Comparison of ENCODE assay signal across 8 cellular contexts in genomic region chr2:197378494-197378972, GRCh38. TPM values are rescaled to one million over a fixed set of nuclear protein-coding genes. Genes with fewer than 3 reads are reported as not detected.
DNase-seq lines count a peak whose midpoint lies in the region; ATAC-seq and TF ChIP-seq lines count a peak whose summit lies in the region.

No MANE protein-coding gene starts in this region.

- no peaks in the 10 kb centered on the region for H3K36me3 ChIP-seq in SU-DHL-6 (ENCODE audit: low read length)
- H3K36me3 ChIP-seq in right atrium auricular region, result no peaks in the 10 kb centered on the region
- H3K36me3 ChIP-seq in sigmoid colon, result no peaks in the 10 kb centered on the region

- H3K27ac ChIP-seq in SU-DHL-6 (ENCODE audit: low read depth, low read length), result no peak overlapping the region
- H3K27ac ChIP-seq in right atrium auricular region, result no peak overlapping the region
- H3K27ac ChIP-seq in sigmoid colon, result no peak overlapping the region

- H3K4me1 Mint-ChIP-seq in activated naive CD8-positive, alpha-beta T cell treated with anti-CD3 and anti-CD28 coated beads, Interleukin-2, amount 50 U/mL, for 24 hours, result peaks cover 23% of the 10 kb centered on the region

- H3K9me2 ChIP-seq in SU-DHL-6 (replicated peaks; ENCODE audit: insufficient read depth, low read length), result no peaks in the 10 kb centered on the region

- H3K4me1 ChIP-seq in right atrium auricular region (peaks cover 0 to 7% of the 10 kb centered on the region in 2 donors), sigmoid colon (peaks cover 0 to 8% (median 3%) of the 10 kb centered on the region in 4 donors)

- no peak overlapping the region for H2AFZ ChIP-seq in SU-DHL-6 (ENCODE audit: low read depth, low read length, severe bottlenecking)

- peak; percentile 64 for TF ChIP-seq CTCF in GM12874 (IDR thresholded peaks at IDR 0.05; ENCODE audit: insufficient read depth, low read depth, low read length)
- TF ChIP-seq CTCF in SU-DHL-6 (IDR thresholded peaks at IDR 0.05; ENCODE audit: insufficient read depth, low read length, poor library complexity, severe bottlenecking), result peak; percentile 70
- TF ChIP-seq CTCF in right atrium auricular region (IDR thresholded peaks at IDR 0.05), result peak; percentile 38 to 82
- TF ChIP-seq CTCF in sigmoid colon (IDR thresholded peaks at IDR 0.05), result peak; percentile 54 to 71 (median 62)

- H3K9ac ChIP-seq in SU-DHL-6 (ENCODE audit: low read length), result no peak overlapping the region

- no peak for TF ChIP-seq EP300 in sigmoid colon (IDR thresholded peaks at IDR 0.05)

- TF ChIP-seq POLR2A in sigmoid colon (IDR thresholded peaks at IDR 0.05), result no peak

- H3K4me3 ChIP-seq in SU-DHL-6 (ENCODE audit: insufficient read depth, low read length, poor library complexity, severe bottlenecking) (no peak overlapping the region), right atrium auricular region (no peak overlapping the region), sigmoid colon (no peak overlapping the region)

- H4K20me1 ChIP-seq in SU-DHL-6 (ENCODE audit: low read depth, low read length), result no peaks in the 10 kb centered on the region

- 12 to 39% methylated on average over 11 of the region's 11 CpGs for WGBS in sigmoid colon, 2 donors

- H3K27me3 ChIP-seq in SU-DHL-6 (ENCODE audit: low read length), result no peaks in the 10 kb centered on the region
- no peaks in the 10 kb centered on the region for H3K27me3 ChIP-seq in right atrium auricular region
- H3K27me3 ChIP-seq in sigmoid colon, result no peaks in the 10 kb centered on the region

- no peak overlapping the region for H3K4me2 ChIP-seq in SU-DHL-6 (ENCODE audit: low read depth, low read length, poor library complexity, severe bottlenecking)

- no peaks in the 10 kb centered on the region for H3K36me3 Mint-ChIP-seq in activated naive CD8-positive, alpha-beta T cell treated with anti-CD3 and anti-CD28 coated beads, Interleukin-2, amount 50 U/mL, for 24 hours (ENCODE audit: low read depth)

- intact Hi-C loops in sigmoid colon (cut with DNase I), result loop anchor here (1.0 to 2.0 kb wide), 4 partner anchors 68 to 366 kb away; partner anchors contain the start of gene ANKRD44

- no peak overlapping the region for H3K27ac Mint-ChIP-seq in activated naive CD8-positive, alpha-beta T cell treated with anti-CD3 and anti-CD28 coated beads, Interleukin-2, amount 50 U/mL, for 24 hours

- no peaks in the 10 kb centered on the region for H3K9me3 Mint-ChIP-seq in activated naive CD8-positive, alpha-beta T cell treated with anti-CD3 and anti-CD28 coated beads, Interleukin-2, amount 50 U/mL, for 24 hours

- DNase-seq in NAMALWA (ENCODE audit: low spot score) (peak; percentile 71), right atrium auricular region (ENCODE audit: low spot score) (no peak), sigmoid colon (no peak)
- peak; percentile 68 for DNase-seq in activated naive CD8-positive, alpha-beta T cell treated with anti-CD3 and anti-CD28 coated beads, Interleukin-2, amount 50 U/mL, for 24 hours

- no peak overlapping the region for H3K4me3 Mint-ChIP-seq in activated naive CD8-positive, alpha-beta T cell treated with anti-CD3 and anti-CD28 coated beads, Interleukin-2, amount 50 U/mL, for 24 hours

- no peaks in the 10 kb centered on the region for H3K79me2 ChIP-seq in SU-DHL-6 (ENCODE audit: insufficient read depth, low read length)

- peak; percentile 51 for ATAC-seq in activated naive CD8-positive, alpha-beta T cell treated with anti-CD3 and anti-CD28 coated beads, Interleukin-2, amount 50 U/mL, for 24 hours
- no peak for ATAC-seq in HG03460 (IDR thresholded peaks at IDR 0.05; ENCODE audit: unreplicated experiment)
- no peak for ATAC-seq in GM19351 (IDR thresholded peaks at IDR 0.05; ENCODE audit: unreplicated experiment)

- no peaks in the 10 kb centered on the region for H3K27me3 Mint-ChIP-seq in activated naive CD8-positive, alpha-beta T cell treated with anti-CD3 and anti-CD28 coated beads, Interleukin-2, amount 50 U/mL, for 24 hours

- H3K9me3 ChIP-seq in SU-DHL-6 (ENCODE audit: insufficient read depth, low read length), result no peaks in the 10 kb centered on the region
- no peaks in the 10 kb centered on the region for H3K9me3 ChIP-seq in right atrium auricular region
- H3K9me3 ChIP-seq in sigmoid colon, result no peaks in the 10 kb centered on the region

- H3F3A ChIP-seq in SU-DHL-6 (ENCODE audit: insufficient read depth), result no peaks in the 10 kb centered on the region

RNA-seq across cellular contexts. Expression of gene SF3B1, which starts 56.3 kb away (rescaled TPM):
- 100 to 1,000 TPM; 103 to 128 TPM for total RNA-seq in right atrium auricular region
- 100 to 1,000 TPM; 258 to 475 (median 332) TPM for total RNA-seq in sigmoid colon
- polyA plus RNA-seq in sigmoid colon, result 100 to 1,000 TPM in 1 of 3 donors, 10 to 100 TPM in 2; 61.5 to 122 (median 62.5) TPM

Comparison
In these comparisons a context has a peak if more than half of its experiments do, and no peak if none do; other contexts are left out.
1. DNase-seq: peak in NAMALWA (single experiment) and activated naive CD8-positive, alpha-beta T cell treated with anti-CD3 and anti-CD28 coated beads, Interleukin-2, amount 50 U/mL, for 24 hours (single experiment); none in right atrium auricular region (single experiment) and sigmoid colon (single experiment).
2. Peak in every context shown above with its lines, with median percentiles within 50 percentile points of each other: CTCF ChIP-seq.